Comparison of ENCODE assay signal across 2 cellular contexts in genomic region chr2:170161516-170162260, GRCh38.
TF ChIP-seq lines count a peak whose summit lies in the region.

No MANE protein-coding gene starts in this region.

TF ChIP-seq in GM23338, 12 proteins besides CTCF, POLR2A, EP300 and RAD21:
- TF ChIP-seq ETS1 (IDR thresholded peaks at IDR 0.05) (no peak), CREB1 (CRISPR knock-in tag; IDR thresholded peaks at IDR 0.05; ENCODE audit: low read depth) (no peak), ZNF114 (CRISPR knock-in tag; IDR thresholded peaks at IDR 0.05) (no peak), NANOG (IDR thresholded peaks at IDR 0.05; ENCODE audit: borderline replicate concordance) (no peak), ZNF331 (CRISPR knock-in tag; IDR thresholded peaks at IDR 0.05; ENCODE audit: low read depth) (no peak), REST (IDR thresholded peaks at IDR 0.05; ENCODE audit: unreplicated experiment) (no peak), EZH2 (IDR thresholded peaks at IDR 0.05; ENCODE audit: low read depth, unreplicated experiment) (no peak), STAT1 (IDR thresholded peaks at IDR 0.05; ENCODE audit: unreplicated experiment) (no peak), EZH2phosphoT487 (IDR thresholded peaks at IDR 0.05; ENCODE audit: unreplicated experiment) (no peak), POLR2AphosphoS5 (IDR thresholded peaks at IDR 0.05; ENCODE audit: low read depth) (no peak), JUNB (IDR thresholded peaks at IDR 0.05; ENCODE audit: unreplicated experiment) (no peak), ZNF462 (CRISPR knock-in tag; IDR thresholded peaks at IDR 0.05) (no peak)
TF ChIP-seq in GM23338: peak in this region for 0.

TF ChIP-seq in GM12878, 131 proteins besides CTCF, POLR2A, EP300 and RAD21:
- TF ChIP-seq GABPA (IDR thresholded peaks at IDR 0.05; ENCODE audit: low read depth) (no peak), ZBTB33 (IDR thresholded peaks at IDR 0.05) (no peak), SPI1 (IDR thresholded peaks at IDR 0.05; ENCODE audit: borderline replicate concordance, insufficient read depth, low read depth, low read length) (no peak), IRF4 (IDR thresholded peaks at IDR 0.05; ENCODE audit: low read depth, low read length) (no peak), RB1 (IDR thresholded peaks at IDR 0.05; ENCODE audit: borderline replicate concordance) (no peak), KAT2A (conservative IDR thresholded peaks at IDR 0.05; ENCODE audit: control insufficient read depth, low read depth, low read length) (no peak), FOXM1 (IDR thresholded peaks at IDR 0.05; ENCODE audit: low read depth, low read length) (no peak), ZNF207 (IDR thresholded peaks at IDR 0.05; ENCODE audit: borderline replicate concordance) (no peak), USF1 (IDR thresholded peaks at IDR 0.05; ENCODE audit: borderline replicate concordance, extremely low read length, insufficient read depth, low read depth, low read length) (no peak), DPF2 (IDR thresholded peaks at IDR 0.05) (no peak), HSF1 (IDR thresholded peaks at IDR 0.05; ENCODE audit: low read depth, low read length) (no peak), SP1 (IDR thresholded peaks at IDR 0.05; ENCODE audit: low read depth, low read length) (no peak), USF2 (IDR thresholded peaks at IDR 0.05; ENCODE audit: borderline replicate concordance, low read depth, low read length) (no peak)
